In genomic region chr3:174441588-174442316, GRCh38 we compare ENCODE assay signal across 8 cellular contexts.
DNase-seq lines count a peak whose midpoint lies in the region; ATAC-seq, FAIRE-seq and TF ChIP-seq lines count a peak whose summit lies in the region.

No MANE protein-coding gene starts in this region.

- TF ChIP-seq POLR2A in esophagus squamous epithelium (IDR thresholded peaks at IDR 0.05) = no peak

- TF ChIP-seq CTCF in BJ (IDR thresholded peaks at IDR 0.05; ENCODE audit: insufficient read depth, low read depth, low read length) (no peak), esophagus squamous epithelium (IDR thresholded peaks at IDR 0.05) (no peak), pancreas (IDR thresholded peaks at IDR 0.05) (no peak)

- POLR2A ChIA-PET in BJ (lab: Charles Lee) = interaction anchor here (0.5 to 1.8 kb wide), 7 partner anchors 91 to 1988 kb away, joined by 3 to 8 read pairs (median 5); no protein-coding TSS in a partner anchor

- H3K9me3 ChIP-seq in esophagus squamous epithelium = no peaks in the 10 kb centered on the region
- H3K9me3 ChIP-seq in pancreas = no peaks in the 10 kb centered on the region

- peak overlapping the region; percentile 92 to 99 (median 95) for H3K27ac ChIP-seq in esophagus squamous epithelium
- peak overlapping the region; percentile 92 to 98 (median 94) for H3K27ac ChIP-seq in pancreas

- H3K27me3 ChIP-seq in BJ (ENCODE audit: control insufficient read depth, insufficient read depth, low read length) (no peaks in the 10 kb centered on the region), esophagus squamous epithelium (no peaks in the 10 kb centered on the region), pancreas (no peaks in the 10 kb centered on the region)

- CTCF ChIA-PET in BJ (lab: Yijun Ruan, JAX) = interaction anchor here (0.5 to 1.2 kb wide), 5 partner anchors 75 to 1921 kb away, joined by 3 to 4 read pairs (median 3); no protein-coding TSS in a partner anchor

- no peak for DNase-seq in BJ (ENCODE audit: low read depth)
- peak; percentile 23 for DNase-seq in SHP77 treated with DMSO at 0.1 percent for 48 hours (lab: John Stamatoyannopoulos, UW)
- no peak for DNase-seq in esophagus squamous epithelium (lab: John Stamatoyannopoulos, UW)
- DNase-seq in pancreas = no peak
- DNase-seq in posterior cingulate gyrus = no peak
- DNase-seq in hepatic stellate cell (ENCODE audit: low spot score) = no peak
- no peak for DNase-seq in HuH-7.5 (ENCODE audit: low spot score)

- FAIRE-seq in pancreas (lab: Jason Lieb, UNC) = no peak

- peaks cover 3 to 31% (median 10%) of the 10 kb centered on the region in 3 donors for H3K4me1 ChIP-seq in esophagus squamous epithelium
- H3K4me1 ChIP-seq in pancreas = peaks cover 0 to 4% (median 0%) of the 10 kb centered on the region in 3 donors

- 10 to 11% methylated on average over 11 of the region's 11 CpGs for WGBS in esophagus squamous epithelium, 2 donors
- WGBS in pancreas, 2 donors = 2 to 4% methylated on average over 11 of the region's 11 CpGs

- H3K36me3 ChIP-seq in BJ (ENCODE audit: control insufficient read depth, insufficient read depth, low read length) (no peaks in the 10 kb centered on the region), esophagus squamous epithelium (no peaks in the 10 kb centered on the region), pancreas (no peaks in the 10 kb centered on the region)

- ATAC-seq in HG02840 (IDR thresholded peaks at IDR 0.05; ENCODE audit: low FRiP score, unreplicated experiment) (peak; percentile 3), pancreas (no peak)

- H3K4me3 ChIP-seq in BJ (ENCODE audit: low read depth, low read length) (peak overlapping the region; percentile 73), esophagus squamous epithelium (peak overlapping the region; percentile 62 to 85 (median 74)), pancreas (peak overlapping the region; percentile 55 to 66 (median 61))

- intact Hi-C loops in esophagus squamous epithelium (cut with DNase I) (no loop called here), pancreas (cut with DNase I) (no loop called here), posterior cingulate gyrus (cut with DNase I) (loop anchor here (5.0 kb wide), 1 partner anchor 1044 kb away; the partner anchor contains the start of gene NLGN1)
